Comparison of ENCODE assay signal across 8 cellular contexts in the genomic region with DNA sequence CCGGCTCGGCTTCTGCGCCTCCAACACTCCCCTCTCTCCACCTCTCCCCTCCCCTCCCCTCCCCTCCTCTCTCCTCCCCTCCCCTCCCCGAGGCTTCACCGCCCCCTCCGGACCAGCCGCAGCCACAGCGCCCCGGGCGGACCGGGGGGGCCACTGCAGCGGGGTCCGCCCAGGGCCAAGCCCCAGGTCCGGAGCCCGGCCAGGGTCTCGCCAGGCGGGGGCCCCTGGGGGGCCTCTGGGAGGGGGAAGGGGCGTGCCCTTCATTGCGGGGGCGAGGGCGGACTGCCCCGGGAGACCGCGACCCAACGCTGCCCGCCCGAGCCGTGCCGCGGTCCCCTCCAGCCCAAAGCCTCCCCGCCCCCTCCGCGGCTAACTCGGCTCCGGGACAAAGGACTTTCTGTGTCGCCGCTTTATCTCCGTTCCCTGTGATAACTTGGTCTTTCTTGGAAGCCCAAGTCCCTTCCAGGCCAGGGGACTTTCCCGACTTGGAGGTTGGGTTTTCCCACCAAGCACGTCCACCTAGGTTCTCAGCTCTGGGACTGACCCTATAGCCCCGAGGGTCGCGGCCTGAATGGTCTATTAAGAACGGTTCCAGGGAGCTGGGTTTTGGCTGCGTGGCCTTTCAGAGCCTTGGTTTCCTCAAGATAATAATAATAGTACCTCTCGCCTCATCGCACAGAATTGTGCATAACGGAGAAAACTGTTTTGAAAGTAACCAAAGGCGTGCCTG. TPM values are rescaled to one million over a fixed set of nuclear protein-coding genes. Genes with fewer than 3 reads are reported as not detected.
DNase-seq lines count a peak whose midpoint lies in the region; ATAC-seq and TF ChIP-seq lines count a peak whose summit lies in the region.

A gene (minus strand): TSS at position 29 of the 730 bp plus-strand sequence. CDS start 97 bp downstream, outside the sequence.

- H3K9me3 ChIP-seq in T-helper 17 cell (ENCODE audit: control insufficient read depth, low read length, poor library complexity, severe bottlenecking): no peaks in the 10 kb centered on the region
- no peaks in the 10 kb centered on the region for H3K9me3 ChIP-seq in uterus

- DNase-seq in ELF-1 (ENCODE audit: low read depth, low spot score): peak; percentile 87
- peak; percentile 92 for DNase-seq in HEK293T (ENCODE audit: extremely low spot score)
- DNase-seq in NCI-H1105 treated with DMSO at 0.1 percent for 48 hours (lab: John Stamatoyannopoulos, UW): peak; percentile 82
- peak; percentile 79 to 80 (median 79) for DNase-seq in T-helper 17 cell
- peak; percentile 80 for DNase-seq in amniotic stem cell (lab: John Stamatoyannopoulos, UW)
- DNase-seq in left ventricle myocardium superior: peak; percentile 92
- DNase-seq in putamen (ENCODE audit: low spot score): peak; percentile 93
- peak; percentile 86 to 90 for DNase-seq in uterus

- TF ChIP-seq CTCF in uterus (IDR thresholded peaks at IDR 0.05): peak in 3 of 4 experiments; percentile 41 to 78 (median 54)

- peaks cover 7% of the 10 kb centered on the region for H3K36me3 Mint-ChIP-seq in T-helper 17 cell (ENCODE audit: low read depth)

- no peaks in the 10 kb centered on the region for H3K27me3 ChIP-seq in uterus

- no peaks in the 10 kb centered on the region for H3K27me3 Mint-ChIP-seq in T-helper 17 cell

- intact Hi-C loops in left ventricle myocardium superior (cut with micrococcal nuclease): no loop called here
- intact Hi-C loops in uterus (cut with DNase I; ENCODE audit: low total_unique reads): no loop called here

- H3K4me3 ChIP-seq in uterus: peak within 1 kb of the TSS; percentile 54 to 93

- CTCF ChIA-PET in HEK293T (lab: Yijun Ruan, JAX): interaction anchor here (0.6 to 3.0 kb wide), 6 partner anchors 8 to 612 kb away, joined by 3 to 13 read pairs (median 4); no protein-coding TSS in a partner anchor

- peaks cover 28% of the 10 kb centered on the region for H3K4me1 Mint-ChIP-seq in T-helper 17 cell

- H3K36me3 ChIP-seq in uterus: no peaks in the 10 kb centered on the region

- POLR2A ChIA-PET in HEK293T (lab: Yijun Ruan, JAX): interaction anchor here (0.6 to 2.3 kb wide), 7 partner anchors 11 to 116 kb away, joined by 3 to 11 read pairs (median 4); a partner anchor contains a TSS

- H3K27ac ChIP-seq in uterus: peak within 1 kb of the TSS; percentile 93

- H3K4me3 Mint-ChIP-seq in T-helper 17 cell: peak within 1 kb of the TSS; percentile 99

- H3K4me1 ChIP-seq in uterus: no peaks in the 10 kb centered on the region

- H3K27ac Mint-ChIP-seq in T-helper 17 cell: peak within 1 kb of the TSS; percentile 88

- TF ChIP-seq POLR2A in uterus (IDR thresholded peaks at IDR 0.05): peak in 1 of 2 donors; percentile 51

- ATAC-seq in T-helper 17 cell (peak; percentile 69), left ventricle myocardium superior (peak; percentile 81)

TF ChIP-seq in HEK293T, 16 proteins besides CTCF, POLR2A, EP300 and RAD21:
- TF ChIP-seq FOXM1 (IDR thresholded peaks at IDR 0.05; ENCODE audit: borderline replicate concordance) (peak; percentile 65; the same call in 1 of the 2 replicates), BHLHE40 (IDR thresholded peaks at IDR 0.05; ENCODE audit: borderline replicate concordance) (no peak), HDGF (IDR thresholded peaks at IDR 0.05; ENCODE audit: borderline replicate concordance) (no peak), ARNT (IDR thresholded peaks at IDR 0.05) (no peak)

RNA-seq across cellular contexts. Expression of the gene that starts here (rescaled TPM):
- total RNA-seq in T-helper 17 cell (10 to 100 TPM; 21.9 to 22.7 TPM), left ventricle myocardium superior (33.9 TPM), uterus (10 to 100 TPM in 2 of 4 donors, 1 to 10 TPM in 2; 2.6 to 47.0 (median 12.8) TPM)

Comparison
In these comparisons a context has a peak if more than half of its experiments do, and no peak if none do; other contexts are left out.
1. Peak in every context shown above with its lines: DNase-seq, ATAC-seq, H3K4me3 ChIP-seq and H3K27ac ChIP-seq.